8 cellular contexts compared by ENCODE assay signal in genomic region chr2:105802587-105802986, GRCh38. TPM values are rescaled to one million over a fixed set of nuclear protein-coding genes. Genes with fewer than 3 reads are reported as not detected.
DNase-seq lines count a peak whose midpoint lies in the region; ATAC-seq and TF ChIP-seq lines count a peak whose summit lies in the region.

No MANE protein-coding gene starts in this region.

- no peaks in the 10 kb centered on the region for H3K27me3 Mint-ChIP-seq in CD4-positive, alpha-beta memory T cell
- peaks cover 1% of the 10 kb centered on the region for H3K27me3 Mint-ChIP-seq in HFFc6 (ENCODE audit: insufficient read depth)

- peaks cover 97% of the 10 kb centered on the region for H3K4me1 ChIP-seq in CD4-positive, alpha-beta memory T cell (ENCODE audit: insufficient read depth, low read length)

- CTCF ChIA-PET in CD4-positive, alpha-beta memory T cell (lab: Charles Lee; ENCODE audit: partially characterized antibody) = interaction anchor here (1.0 to 2.4 kb wide), 5 partner anchors 9 to 226 kb away, joined by 4 to 9 read pairs (median 4); no protein-coding TSS in a partner anchor

- peak overlapping the region; percentile 51 to 78 (median 76) for H3K4me3 Mint-ChIP-seq in CD4-positive, alpha-beta memory T cell
- no peak overlapping the region for H3K4me3 Mint-ChIP-seq in HFFc6

- peak overlapping the region in 1 of 2 donors; percentile 3 for H3K4me3 ChIP-seq in CD4-positive, alpha-beta memory T cell (ENCODE audit: low read length in 2 of 2)

- peaks cover 83 to 98% (median 92%) of the 10 kb centered on the region in 4 donors for H3K4me1 Mint-ChIP-seq in CD4-positive, alpha-beta memory T cell
- H3K4me1 Mint-ChIP-seq in HFFc6 (ENCODE audit: low read depth) = peaks cover 31% of the 10 kb centered on the region

- POLR2A ChIA-PET in CD4-positive, alpha-beta memory T cell (lab: Charles Lee; ENCODE audit: partially characterized antibody) = interaction anchor here (1.0 to 2.2 kb wide), 8 partner anchors 10 to 292 kb away, joined by 3 to 11 read pairs (median 4); no protein-coding TSS in a partner anchor

- no peak for TF ChIP-seq CTCF in HFFc6 (IDR thresholded peaks at IDR 0.05)

- no peaks in the 10 kb centered on the region for H3K36me3 ChIP-seq in CD4-positive, alpha-beta memory T cell (ENCODE audit: insufficient read depth, low read length)

- H3K27ac Mint-ChIP-seq in CD4-positive, alpha-beta memory T cell = peak overlapping the region; percentile 86 to 98 (median 95)
- H3K27ac Mint-ChIP-seq in HFFc6 = no peak overlapping the region

- H3K27ac ChIP-seq in CD4-positive, alpha-beta memory T cell (ENCODE audit: low read depth, low read length) = peak overlapping the region; percentile 74

- intact Hi-C loops in CD4-positive, alpha-beta memory T cell (cut with micrococcal nuclease) = loop anchor here (1.0 kb wide), 1 partner anchor 9 kb away; no protein-coding TSS in a partner anchor

- DNase-seq in CD4-positive, alpha-beta memory T cell = peak; percentile 67 to 95 (median 76)
- peak; percentile 28 to 67 for DNase-seq in Kasumi-1 (lab: John Stamatoyannopoulos, UW)
- DNase-seq in activated T-helper 9 cell treated with anti-CD3 and anti-CD28 coated beads, Interleukin-2, amount 50 U/mL, for 16 hours (ENCODE audit: low read depth) = peak; percentile 58
- peak; percentile 35 to 50 (median 41) for DNase-seq in stimulated activated CD4-positive, alpha-beta T cell treated with anti-CD3 and anti-CD28 coated beads, TNF-alpha, amount 100 ng/mL, for 1 hour (ENCODE audit: low read depth in 3 of 3, low spot score in 1 of 3)
- DNase-seq in HFFc6 = no peak
- DNase-seq in NCI-H1417 (lab: John Stamatoyannopoulos, UW) = no peak
- no peak for DNase-seq in NCI-H146 treated with DMSO at 0.1 percent for 48 hours (lab: John Stamatoyannopoulos, UW; ENCODE audit: unreplicated experiment)

- H3K27me3 ChIP-seq in CD4-positive, alpha-beta memory T cell (ENCODE audit: insufficient read depth, low read length) = no peaks in the 10 kb centered on the region

- peaks cover 0 to 5% (median 0%) of the 10 kb centered on the region in 8 donors for H3K9me3 Mint-ChIP-seq in CD4-positive, alpha-beta memory T cell
- no peaks in the 10 kb centered on the region for H3K9me3 Mint-ChIP-seq in HFFc6

- H3K36me3 Mint-ChIP-seq in CD4-positive, alpha-beta memory T cell = peaks cover 18 to 26% of the 10 kb centered on the region in 2 donors
- H3K36me3 Mint-ChIP-seq in HFFc6 (ENCODE audit: low read depth) = peaks cover 4% of the 10 kb centered on the region; the same call in 1 of the 2 replicates

- H3K9me3 ChIP-seq in CD4-positive, alpha-beta memory T cell (ENCODE audit: control insufficient read depth in 1 of 2, low read length in 2 of 2) = no peaks in the 10 kb centered on the region

- peak; percentile 36 for ATAC-seq in GM21381 (IDR thresholded peaks at IDR 0.05; ENCODE audit: unreplicated experiment)

RNA-seq across cellular contexts. Expression of gene NCK2, which starts 57.9 kb away (rescaled TPM):
- total RNA-seq in CD4-positive, alpha-beta memory T cell = 10 to 100 TPM; 98.1 to 98.6 TPM
- polyA plus RNA-seq in CD4-positive, alpha-beta memory T cell = 10 to 100 TPM; 58.0 to 76.6 TPM
- total RNA-seq in HFFc6 (2021; fragmentation: NEBNext Ultra II Directional; extraction: Animal tissue kit (Norgen Biotek cat#: 25700)) = 10 to 100 TPM; 18.6 to 20.2 (median 19.8) TPM

Comparison
In these comparisons a context has a peak if more than half of its experiments do, and no peak if none do; other contexts are left out.
1. DNase-seq: peak in CD4-positive, alpha-beta memory T cell (5 of 5), Kasumi-1 (2 of 2), activated T-helper 9 cell treated with anti-CD3 and anti-CD28 coated beads, Interleukin-2, amount 50 U/mL, for 16 hours (single experiment) and stimulated activated CD4-positive, alpha-beta T cell treated with anti-CD3 and anti-CD28 coated beads, TNF-alpha, amount 100 ng/mL, for 1 hour (3 of 3); none in HFFc6 (single experiment), NCI-H1417 (0 of 3) and NCI-H146 treated with DMSO at 0.1 percent for 48 hours (single experiment).
2. RNA of gene NCK2, which starts 57.9 kb away (total RNA-seq): 98.1 to 98.6 TPM in CD4-positive, alpha-beta memory T cell; 18.6 to 20.2 TPM in HFFc6; every median in the first group is over 4 times any median in the second.